In genomic region chr1:229411434-229412055, GRCh38 we compare ENCODE assay signal across 17 cellular contexts. TPM values are rescaled to one million over a fixed set of nuclear protein-coding genes. Genes with fewer than 3 reads are reported as not detected.
DNase-seq lines count a peak whose midpoint lies in the region; ATAC-seq and TF ChIP-seq lines count a peak whose summit lies in the region.
"Had no signal": no experiment of that assay in that cellular context is flagged by ENCODE, and none has a peak within 500 bp of the region (broad histone marks: within the 10 kb centered on the region; RNA-seq: fewer than 3 reads in every experiment).

No MANE protein-coding gene starts in this region.

- peak overlapping the region; percentile 38 for H3K27ac Mint-ChIP-seq in neural progenitor cell
- no peak overlapping the region for H3K27ac Mint-ChIP-seq in activated T-helper 2 cell treated with anti-CD3 and anti-CD28 coated beads, Interferon-gamma antibody, Interleukin-2, Interleukin-4, amounts not matched to agents 10 μg/mL and 5 μg/mL and 100 μg/mL, durations not matched to agents 14 hours and 24 hours and 36 hours
- H3K27ac Mint-ChIP-seq: activated T-helper 17 cell treated with anti-CD3 and anti-CD28 coated beads, Interleukin-2, amount 50 U/mL, for 72 hours; effector memory CD8-positive, alpha-beta T cell; natural killer cell; stimulated activated naive CD8-positive, alpha-beta T cell treated with anti-CD3 and anti-CD28 coated beads, Interleukin-15, Interleukin-2, amounts not matched to agents 100 ng/mL and 50 ng/mL, for 24 hours had no signal

- intact Hi-C loops in activated T-helper 2 cell treated with anti-CD3 and anti-CD28 coated beads, Interferon-gamma antibody, Interleukin-2, Interleukin-4, amounts not matched to agents 10 μg/mL and 5 μg/mL and 100 μg/mL, durations not matched to agents 14 hours and 24 hours and 36 hours (cut with micrococcal nuclease): no loop called here

- H3K4me1 ChIP-seq in neural progenitor cell: peaks cover 32% of the 10 kb centered on the region

- TF ChIP-seq CTCF in 22Rv1 (IDR thresholded peaks at IDR 0.05) (no peak), HL-60 (IDR thresholded peaks at IDR 0.05; ENCODE audit: insufficient read depth, low read length) (no peak), neural progenitor cell (IDR thresholded peaks at IDR 0.05) (no peak)

- H3K4me3 Mint-ChIP-seq in neural progenitor cell: no peak overlapping the region
- no peak overlapping the region for H3K4me3 Mint-ChIP-seq in activated T-helper 2 cell treated with anti-CD3 and anti-CD28 coated beads, Interferon-gamma antibody, Interleukin-2, Interleukin-4, amounts not matched to agents 10 μg/mL and 5 μg/mL and 100 μg/mL, durations not matched to agents 14 hours and 24 hours and 36 hours (ENCODE audit: low read depth)
- H3K4me3 Mint-ChIP-seq: activated T-helper 17 cell treated with anti-CD3 and anti-CD28 coated beads, Interleukin-2, amount 50 U/mL, for 72 hours; effector memory CD8-positive, alpha-beta T cell; natural killer cell; stimulated activated naive CD8-positive, alpha-beta T cell treated with anti-CD3 and anti-CD28 coated beads, Interleukin-15, Interleukin-2, amounts not matched to agents 100 ng/mL and 50 ng/mL, for 24 hours had no signal

- H3K27me3 ChIP-seq in HL-60 (ENCODE audit: insufficient read depth, poor library complexity, severe bottlenecking) (peaks cover 13% of the 10 kb centered on the region), neural progenitor cell (peaks cover 45% of the 10 kb centered on the region)

- H3K9ac ChIP-seq in neural progenitor cell: no peak overlapping the region

- H3K27ac ChIP-seq in 22Rv1 (peak overlapping the region; percentile 75), HL-60 (replicated peaks) (no peak overlapping the region), angular gyrus (ENCODE audit: low read depth, low read length) (peak overlapping the region; percentile 95), neural progenitor cell (no peak overlapping the region)

- no peaks in the 10 kb centered on the region for H3K79me2 ChIP-seq in neural progenitor cell (ENCODE audit: low read depth)

- no peak overlapping the region for H3K4me2 ChIP-seq in neural progenitor cell

- no peaks in the 10 kb centered on the region for H3K36me3 Mint-ChIP-seq in neural progenitor cell
- H3K36me3 Mint-ChIP-seq in activated T-helper 2 cell treated with anti-CD3 and anti-CD28 coated beads, Interferon-gamma antibody, Interleukin-2, Interleukin-4, amounts not matched to agents 10 μg/mL and 5 μg/mL and 100 μg/mL, durations not matched to agents 14 hours and 24 hours and 36 hours (ENCODE audit: low read depth): no peaks in the 10 kb centered on the region
- H3K36me3 Mint-ChIP-seq: natural killer cell had no signal

- peaks cover 3% of the 10 kb centered on the region for H3F3A ChIP-seq in neural progenitor cell (ENCODE audit: low read depth)

- ATAC-seq in HG03457 (IDR thresholded peaks at IDR 0.05; ENCODE audit: unreplicated experiment): no peak
- ATAC-seq: effector memory CD8-positive, alpha-beta T cell had no signal

- no peaks in the 10 kb centered on the region for H3K9me3 Mint-ChIP-seq in neural progenitor cell
- H3K9me3 Mint-ChIP-seq in activated T-helper 2 cell treated with anti-CD3 and anti-CD28 coated beads, Interferon-gamma antibody, Interleukin-2, Interleukin-4, amounts not matched to agents 10 μg/mL and 5 μg/mL and 100 μg/mL, durations not matched to agents 14 hours and 24 hours and 36 hours: no peaks in the 10 kb centered on the region
- H3K9me3 Mint-ChIP-seq: activated T-helper 17 cell treated with anti-CD3 and anti-CD28 coated beads, Interleukin-2, amount 50 U/mL, for 72 hours; effector memory CD8-positive, alpha-beta T cell; natural killer cell; stimulated activated naive CD8-positive, alpha-beta T cell treated with anti-CD3 and anti-CD28 coated beads, Interleukin-15, Interleukin-2, amounts not matched to agents 100 ng/mL and 50 ng/mL, for 24 hours had no signal

- H3K4me3 ChIP-seq in HL-60 (replicated peaks; ENCODE audit: insufficient read depth, low read length) (no peak overlapping the region), neural progenitor cell (no peak overlapping the region)

- H3K4me1 Mint-ChIP-seq in neural progenitor cell: peaks cover 36% of the 10 kb centered on the region
- peaks cover 14% of the 10 kb centered on the region for H3K4me1 Mint-ChIP-seq in activated T-helper 2 cell treated with anti-CD3 and anti-CD28 coated beads, Interferon-gamma antibody, Interleukin-2, Interleukin-4, amounts not matched to agents 10 μg/mL and 5 μg/mL and 100 μg/mL, durations not matched to agents 14 hours and 24 hours and 36 hours (ENCODE audit: low read depth)

- H2AFZ ChIP-seq in neural progenitor cell (replicated peaks): no peak overlapping the region

- H3K36me3 ChIP-seq in neural progenitor cell: no peaks in the 10 kb centered on the region

- H4K20me1 ChIP-seq in neural progenitor cell (ENCODE audit: low read depth): peaks cover 18% of the 10 kb centered on the region

- no peaks in the 10 kb centered on the region for H3K9me3 ChIP-seq in neural progenitor cell (ENCODE audit: low read depth)

- peaks cover 16% of the 10 kb centered on the region for H3K27me3 Mint-ChIP-seq in neural progenitor cell (ENCODE audit: insufficient read depth, low read depth)
- H3K27me3 Mint-ChIP-seq in activated T-helper 2 cell treated with anti-CD3 and anti-CD28 coated beads, Interferon-gamma antibody, Interleukin-2, Interleukin-4, amounts not matched to agents 10 μg/mL and 5 μg/mL and 100 μg/mL, durations not matched to agents 14 hours and 24 hours and 36 hours (ENCODE audit: low read depth): peaks cover 42% of the 10 kb centered on the region

- DNase-seq in HL-60 (ENCODE audit: low read depth in 1 of 2, low spot score in 1 of 2): peak; percentile 23 to 36
- no peak for DNase-seq in neural progenitor cell (ENCODE audit: low spot score)
- DNase-seq in NCI-H2196 (lab: John Stamatoyannopoulos, UW; ENCODE audit: unreplicated experiment): no peak
- no peak for DNase-seq in activated T-helper 2 cell treated with anti-CD3 and anti-CD28 coated beads, Interferon-gamma antibody, Interleukin-2, Interleukin-4, amounts not matched to agents 10 μg/mL and 5 μg/mL and 100 μg/mL, durations not matched to agents 14 hours and 24 hours and 36 hours (ENCODE audit: low spot score)
- DNase-seq in HUDEP-2 (lab: John Stamatoyannopoulos, UW; ENCODE audit: unreplicated experiment in 76 of 76): no peak
- DNase-seq: activated CD4-positive, CD25-positive, alpha-beta regulatory T cell; central memory CD4-positive, alpha-beta T cell; effector memory CD8-positive, alpha-beta T cell; natural killer cell; T-helper 2 cell had no signal

RNA-seq across cellular contexts. Expression of gene ACTA1, which starts 22.3 kb away (rescaled TPM):
- total RNA-seq in neural progenitor cell (ENCODE audit: low replicate concordance): 1.2 and 2.6 TPM in 2 replicates
- total RNA-seq in activated T-helper 2 cell treated with anti-CD3 and anti-CD28 coated beads, Interferon-gamma antibody, Interleukin-2, Interleukin-4, amounts not matched to agents 10 μg/mL and 5 μg/mL and 100 μg/mL, durations not matched to agents 14 hours and 24 hours and 36 hours: not detected in 2 replicates
- total RNA-seq: activated CD8-positive, alpha-beta memory T cell treated with anti-CD3 and anti-CD28 coated beads for 36 hours; activated T-helper 17 cell treated with anti-CD3 and anti-CD28 coated beads, Interleukin-2, amount 50 U/mL, for 72 hours; fibroblast of lung had no signal

Comparison
In these comparisons a context has a peak if more than half of its experiments do, and no peak if none do; other contexts are left out.
1. H3K27ac ChIP-seq: peak in 22Rv1 (single experiment) and angular gyrus (single experiment); none in HL-60 (single experiment) and neural progenitor cell (single experiment).
2. DNase-seq: peak in HL-60 (2 of 2); none in neural progenitor cell (single experiment), NCI-H2196 (single experiment), activated T-helper 2 cell treated with anti-CD3 and anti-CD28 coated beads, Interferon-gamma antibody, Interleukin-2, Interleukin-4, amounts not matched to agents 10 μg/mL and 5 μg/mL and 100 μg/mL, durations not matched to agents 14 hours and 24 hours and 36 hours (single experiment) and HUDEP-2 (0 of 76).